18 cellular contexts compared by ENCODE assay signal in the genomic region with DNA sequence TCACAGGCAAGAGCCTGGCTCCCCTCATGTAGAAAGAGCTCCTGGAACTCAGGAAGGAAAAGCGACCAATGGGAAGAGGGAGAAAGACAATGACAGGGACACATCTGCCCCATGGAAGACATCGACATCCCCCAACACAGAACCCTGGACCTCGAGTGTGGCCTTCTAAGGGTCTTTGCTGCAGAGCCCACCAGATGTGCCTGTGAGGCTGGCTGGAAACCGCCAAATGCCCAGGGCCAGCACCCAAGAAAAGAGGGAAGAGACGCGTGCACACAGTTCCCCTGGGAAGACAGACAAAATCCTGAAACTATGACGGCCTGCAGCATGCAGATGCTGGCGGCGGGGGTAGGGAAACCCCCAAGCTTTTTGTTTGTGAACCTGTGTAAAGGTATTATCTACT. TPM values are rescaled to one million over a fixed set of nuclear protein-coding genes. Genes with fewer than 3 reads are reported as not detected.
DNase-seq lines count a peak whose midpoint lies in the region; ATAC-seq and TF ChIP-seq lines count a peak whose summit lies in the region.
"Had no signal": no experiment of that assay in that cellular context is flagged by ENCODE, and none has a peak within 500 bp of the region (broad histone marks: within the 10 kb centered on the region; RNA-seq: fewer than 3 reads in every experiment).

No MANE protein-coding gene starts in this region.

- no peaks in the 10 kb centered on the region for H3K9me3 ChIP-seq in SK-N-SH
- peaks cover 9% of the 10 kb centered on the region for H3K9me3 ChIP-seq in osteoblast (ENCODE audit: low read depth, low read length)
- no peaks in the 10 kb centered on the region for H3K9me3 ChIP-seq in tibial artery

- H3K27me3 ChIP-seq in SK-N-SH (ENCODE audit: insufficient read depth) (no peaks in the 10 kb centered on the region), osteoblast (ENCODE audit: insufficient read depth, low read length) (peaks cover 3% of the 10 kb centered on the region), tibial artery (no peaks in the 10 kb centered on the region)
- H3K27me3 ChIP-seq: BLaER1 had no signal

- H3K4me3 ChIP-seq in SK-N-SH (ENCODE audit: low read depth in 2 of 2, low read length in 1 of 2) (no peak overlapping the region), osteoblast (ENCODE audit: insufficient read depth, low read length) (no peak overlapping the region), tibial artery (no peak overlapping the region)
- H3K4me3 ChIP-seq: BLaER1, GM12878, GM23338, HAP-1 had no signal

- TF ChIP-seq CTCF in SK-N-SH (IDR thresholded peaks at IDR 0.05) (no peak), osteoblast (IDR thresholded peaks at IDR 0.05; ENCODE audit: extremely low read depth, low read depth, low read length) (no peak), tibial artery (IDR thresholded peaks at IDR 0.05) (no peak)

- 75% methylated on average over 9 of the region's 9 CpGs for WGBS in SK-N-SH (ENCODE audit: low lambda C conversion rate)

- no peak for TF ChIP-seq RAD21 in SK-N-SH (IDR thresholded peaks at IDR 0.05; ENCODE audit: low read length)

- no peak overlapping the region for H3K27ac ChIP-seq in SK-N-SH (ENCODE audit: low read depth in 2 of 2, low read length in 1 of 2)
- H3K27ac ChIP-seq in osteoblast (ENCODE audit: low read depth, low read length) = no peak overlapping the region
- H3K27ac ChIP-seq in tibial artery = peak overlapping the region; percentile 92 to 98
- H3K27ac ChIP-seq: 22Rv1, BLaER1 had no signal

- H3K4me2 ChIP-seq in SK-N-SH = no peak overlapping the region
- no peak overlapping the region for H3K4me2 ChIP-seq in osteoblast (ENCODE audit: insufficient read depth, low read length)
- H3K4me2 ChIP-seq: BLaER1, GM23338 had no signal

- H3K4me1 ChIP-seq in SK-N-SH (ENCODE audit: control insufficient read depth in 1 of 2, insufficient read depth in 2 of 2, low read depth in 1 of 2, low read length in 1 of 2) (no peaks in the 10 kb centered on the region), osteoblast (ENCODE audit: insufficient read depth, low read length) (peaks cover 31% of the 10 kb centered on the region), tibial artery (peaks cover 0 to 93% (median 66%) of the 10 kb centered on the region in 4 donors)
- H3K4me1 ChIP-seq: HAP-1 had no signal

- CTCF ChIA-PET in SK-N-SH (lab: Yijun Ruan, JAX) = no interaction called here

- H3K79me2 ChIP-seq in SK-N-SH (ENCODE audit: insufficient read depth) = no peaks in the 10 kb centered on the region
- H3K79me2 ChIP-seq in osteoblast (ENCODE audit: insufficient read depth, low read length) = no peaks in the 10 kb centered on the region

- H3K36me3 ChIP-seq in SK-N-SH (replicated peaks in 1 of 2; ENCODE audit: control insufficient read depth in 1 of 2, insufficient read depth in 2 of 2, low read length in 1 of 2) (no peaks in the 10 kb centered on the region), osteoblast (ENCODE audit: insufficient read depth, low read length) (no peaks in the 10 kb centered on the region), tibial artery (no peaks in the 10 kb centered on the region)
- H3K36me3 ChIP-seq: HAP-1 had no signal

- ATAC-seq in SK-N-SH treated with all-trans-retinoic acid at 6 μM for 48 hours = no peak
- ATAC-seq in HG02981 (IDR thresholded peaks at IDR 0.05; ENCODE audit: unreplicated experiment) = no peak
- ATAC-seq in GM19324 (IDR thresholded peaks at IDR 0.05; ENCODE audit: low FRiP score, unreplicated experiment) = no peak
- ATAC-seq: GM12878, GM23338 had no signal

- POLR2A ChIA-PET in SK-N-SH (lab: Yijun Ruan, JAX) = no interaction called here

- H2AFZ ChIP-seq in SK-N-SH (ENCODE audit: low read depth) = no peak overlapping the region
- H2AFZ ChIP-seq in osteoblast (ENCODE audit: low read length) = no peak overlapping the region
- H2AFZ ChIP-seq: GM23338 had no signal

- DNase-seq in SK-N-SH = peak; percentile 10
- peak; percentile 87 for DNase-seq in osteoblast (ENCODE audit: insufficient read length, low spot score, missing footprints)
- DNase-seq in tibial artery = peak in 1 of 2 donors; percentile 62
- DNase-seq: CD4-positive, alpha-beta T cell; CD8-positive, alpha-beta memory T cell; DMS 273 treated with DMSO at 0.1 percent for 48 hours; DMS79; EL; GDM1; HFFc6 had no signal

- H4K20me1 ChIP-seq in SK-N-SH (ENCODE audit: insufficient read depth) (no peaks in the 10 kb centered on the region), osteoblast (ENCODE audit: insufficient read depth, low read length) (no peaks in the 10 kb centered on the region)

- no peaks in the 10 kb centered on the region for H3K9me2 ChIP-seq in SK-N-SH

- H3F3A ChIP-seq in SK-N-SH (replicated peaks; ENCODE audit: insufficient read depth) = no peaks in the 10 kb centered on the region

- intact Hi-C loops in tibial artery (cut with DNase I; ENCODE audit: low total_unique reads) = loop anchor here (5.0 kb wide), 1 partner anchor 66 kb away; no protein-coding TSS in a partner anchor

- H3K9ac ChIP-seq in SK-N-SH = no peak overlapping the region
- H3K9ac ChIP-seq: BLaER1 had no signal

- no peak for TF ChIP-seq EP300 in SK-N-SH (IDR thresholded peaks at IDR 0.05; ENCODE audit: borderline replicate concordance in 1 of 2, low read depth in 1 of 2, low read length in 1 of 2)

TF ChIP-seq in SK-N-SH, 30 proteins besides CTCF, POLR2A, EP300 and RAD21 (continues in another document):
- TF ChIP-seq RCOR1 (IDR thresholded peaks at IDR 0.05; ENCODE audit: low read length) = no peak
- no peak for TF ChIP-seq NFIC (IDR thresholded peaks at IDR 0.05; ENCODE audit: borderline replicate concordance)
- TF ChIP-seq, protein P1, sequence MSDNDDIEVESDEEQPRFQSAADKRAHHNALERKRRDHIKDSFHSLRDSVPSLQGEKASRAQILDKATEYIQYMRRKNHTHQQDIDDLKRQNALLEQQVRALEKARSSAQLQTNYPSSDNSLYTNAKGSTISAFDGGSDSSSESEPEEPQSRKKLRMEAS (IDR thresholded peaks at IDR 0.05; ENCODE audit: low read depth) = no peak
- TF ChIP-seq GATA2 (CRISPR knock-in tag; IDR thresholded peaks at IDR 0.05) = no peak
- TF ChIP-seq RXRA (IDR thresholded peaks at IDR 0.05; ENCODE audit: borderline replicate concordance, low read depth) = no peak
- no peak for TF ChIP-seq TEAD4 (IDR thresholded peaks at IDR 0.05; ENCODE audit: borderline replicate concordance, insufficient read depth)
- no peak for TF ChIP-seq CHD2 (IDR thresholded peaks at IDR 0.05; ENCODE audit: low read length, partially characterized antibody)
- TF ChIP-seq, protein P2, sequence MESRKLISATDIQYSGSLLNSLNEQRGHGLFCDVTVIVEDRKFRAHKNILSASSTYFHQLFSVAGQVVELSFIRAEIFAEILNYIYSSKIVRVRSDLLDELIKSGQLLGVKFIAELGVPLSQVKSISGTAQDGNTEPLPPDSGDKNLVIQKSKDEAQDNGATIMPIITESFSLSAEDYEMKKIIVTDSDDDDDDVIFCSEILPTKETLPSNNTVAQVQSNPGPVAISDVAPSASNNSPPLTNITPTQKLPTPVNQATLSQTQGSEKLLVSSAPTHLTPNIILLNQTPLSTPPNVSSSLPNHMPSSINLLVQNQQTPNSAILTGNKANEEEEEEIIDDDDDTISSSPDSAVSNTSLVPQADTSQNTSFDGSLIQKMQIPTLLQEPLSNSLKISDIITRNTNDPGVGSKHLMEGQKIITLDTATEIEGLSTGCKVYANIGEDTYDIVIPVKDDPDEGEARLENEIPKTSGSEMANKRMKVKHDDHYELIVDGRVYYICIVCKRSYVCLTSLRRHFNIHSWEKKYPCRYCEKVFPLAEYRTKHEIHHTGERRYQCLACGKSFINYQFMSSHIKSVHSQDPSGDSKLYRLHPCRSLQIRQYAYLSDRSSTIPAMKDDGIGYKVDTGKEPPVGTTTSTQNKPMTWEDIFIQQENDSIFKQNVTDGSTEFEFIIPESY (IDR thresholded peaks at IDR 0.05; ENCODE audit: borderline replicate concordance, low read depth) = no peak
- no peak for TF ChIP-seq YY1 (IDR thresholded peaks at IDR 0.05; ENCODE audit: low read depth)
- no peak for TF ChIP-seq TAF1 (IDR thresholded peaks at IDR 0.05; ENCODE audit: borderline replicate concordance, low read depth, low read length)

TF ChIP-seq in SK-N-SH treated with all-trans-retinoic acid at 6 μM for 48 hours, 23 proteins besides CTCF, POLR2A, EP300 and RAD21:
- TF ChIP-seq TCF4 (CRISPR knock-in tag; IDR thresholded peaks at IDR 0.05; ENCODE audit: borderline replicate concordance) = no peak
- TF ChIP-seq ZNF565 (CRISPR knock-in tag; conservative IDR thresholded peaks at IDR 0.05; ENCODE audit: low read depth) = no peak
- TF ChIP-seq, protein P3, sequence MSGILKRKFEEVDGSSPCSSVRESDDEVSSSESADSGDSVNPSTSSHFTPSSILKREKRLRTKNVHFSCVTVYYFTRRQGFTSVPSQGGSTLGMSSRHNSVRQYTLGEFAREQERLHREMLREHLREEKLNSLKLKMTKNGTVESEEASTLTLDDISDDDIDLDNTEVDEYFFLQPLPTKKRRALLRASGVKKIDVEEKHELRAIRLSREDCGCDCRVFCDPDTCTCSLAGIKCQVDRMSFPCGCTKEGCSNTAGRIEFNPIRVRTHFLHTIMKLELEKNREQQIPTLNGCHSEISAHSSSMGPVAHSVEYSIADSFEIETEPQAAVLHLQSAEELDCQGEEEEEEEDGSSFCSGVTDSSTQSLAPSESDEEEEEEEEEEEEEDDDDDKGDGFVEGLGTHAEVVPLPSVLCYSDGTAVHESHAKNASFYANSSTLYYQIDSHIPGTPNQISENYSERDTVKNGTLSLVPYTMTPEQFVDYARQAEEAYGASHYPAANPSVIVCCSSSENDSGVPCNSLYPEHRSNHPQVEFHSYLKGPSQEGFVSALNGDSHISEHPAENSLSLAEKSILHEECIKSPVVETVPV (CRISPR knock-in tag; IDR thresholded peaks at IDR 0.05) = no peak
- TF ChIP-seq GLIS3 (CRISPR knock-in tag; IDR thresholded peaks at IDR 0.05) = no peak
- no peak for TF ChIP-seq ARNTL (CRISPR knock-in tag; IDR thresholded peaks at IDR 0.05; ENCODE audit: borderline replicate concordance, low read depth)
TF ChIP-seq in SK-N-SH treated with all-trans-retinoic acid at 6 μM for 48 hours: peak in this region for 0.

RNA-seq across cellular contexts. Expression of a gene that starts 36.4 kb away (rescaled TPM):
- 7.6 and 7.8 TPM in 2 replicates for polyA plus RNA-seq in SK-N-SH (2012; rRNA removed)
- polyA plus RNA-seq in SK-N-SH (2012; cell fraction: cytosol; rRNA removed) = 5.7 and 6.8 TPM in 2 replicates
- polyA plus RNA-seq in SK-N-SH (2012; cell fraction: nucleus; rRNA removed) = 27.2 and 32.0 TPM in 2 replicates
- total RNA-seq in osteoblast = 19.5 and 28.9 TPM in 2 replicates

Comparison
In these comparisons a context has a peak if more than half of its experiments do, and no peak if none do; other contexts are left out.
1. H3K27ac ChIP-seq: peak in tibial artery (2 of 2); none in SK-N-SH (0 of 2) and osteoblast (single experiment).